8 cellular contexts compared by ENCODE assay signal in genomic region chr3:131361066-131361463, GRCh38. TPM values are rescaled to one million over a fixed set of nuclear protein-coding genes. Genes with fewer than 3 reads are reported as not detected.
DNase-seq lines count a peak whose midpoint lies in the region; ATAC-seq and TF ChIP-seq lines count a peak whose summit lies in the region.
"Not testable (repeated sequence)": the region's sequence is repeated elsewhere in the genome, so short reads cannot be mapped to it uniquely, and the experiment has no call there.

No MANE protein-coding gene starts in this region.

- WGBS in mammary epithelial cell (ENCODE audit: low coverage, missing lambda C conversion rate) = 97% methylated on average over 6 of the region's 7 CpGs
- 72 to 79% methylated on average over 7 of the region's 7 CpGs for WGBS in heart right ventricle, 2 donors
- WGBS in lung, 2 donors = 35 to 61% methylated on average over 6 to 7 of the region's 7 CpGs
- 86% methylated on average over 7 of the region's 7 CpGs for WGBS in prostate gland

- TF ChIP-seq POLR2A in prostate gland (IDR thresholded peaks at IDR 0.05) = not testable (repeated sequence)

- in situ Hi-C loops in mammary epithelial cell (cut with MboI; ENCODE audit: low sequenced_read_pairs in 2 of 2) = not testable (repeated sequence)

- CTCF ChIA-PET in mammary epithelial cell (lab: Charles Lee; ENCODE audit: low non-redundant PET) = not testable (repeated sequence)

- not testable (repeated sequence) for TF ChIP-seq CTCF in mammary epithelial cell (conservative IDR thresholded peaks at IDR 0.05 in 1 of 2, IDR thresholded peaks at IDR 0.05 in 1 of 2; ENCODE audit: extremely low read depth in 1 of 2, insufficient read depth in 1 of 2, low read depth in 1 of 2, low read length in 2 of 2); heart right ventricle (IDR thresholded peaks at IDR 0.05); lung (IDR thresholded peaks at IDR 0.05; ENCODE audit: control extremely low read depth, extremely low read depth); prostate gland (IDR thresholded peaks at IDR 0.05); tibial artery (IDR thresholded peaks at IDR 0.05)

- not testable (repeated sequence) for H3K27me3 ChIP-seq in mammary epithelial cell (ENCODE audit: insufficient read depth, low read length); heart right ventricle; lung (ENCODE audit: control insufficient read depth, insufficient read depth); prostate gland (replicated peaks; ENCODE audit: insufficient read depth); tibial artery

- peak overlapping the region; percentile 95 for H2AFZ ChIP-seq in mammary epithelial cell (ENCODE audit: low read depth, low read length)

- DNase-seq in NCI-H510A treated with DMSO at 0.1 percent for 48 hours (lab: John Stamatoyannopoulos, UW) = peak; percentile 48
- peak; percentile 38 for DNase-seq in activated CD4-positive, alpha-beta T cell treated with anti-CD3 and anti-CD28 coated beads for 48 hours
- not testable (repeated sequence) for DNase-seq in mammary epithelial cell; heart right ventricle; prostate gland (ENCODE audit: low spot score); tibial artery
- DNase-seq in lung (ENCODE audit: low spot score) = peak; percentile 35

- not testable (repeated sequence) for H4K20me1 ChIP-seq in mammary epithelial cell (ENCODE audit: insufficient read depth, low read length)

- H3K9ac ChIP-seq in mammary epithelial cell (ENCODE audit: insufficient read depth, low read length) = not testable (repeated sequence)

- dilution Hi-C loops in mammary epithelial cell (cut with HindIII; ENCODE audit: low sequenced_read_pairs) = not testable (repeated sequence)

- peak overlapping the region; percentile 83 for H3K4me2 ChIP-seq in mammary epithelial cell (ENCODE audit: insufficient read depth, low read depth, low read length)

- not testable (repeated sequence) for H3K4me1 ChIP-seq in mammary epithelial cell (ENCODE audit: insufficient read depth, low read length); prostate gland (replicated peaks)
- peaks cover 0 to 33% (median 13%) of the 10 kb centered on the region in 9 donors for H3K4me1 ChIP-seq in heart right ventricle
- peaks cover 11 to 15% of the 10 kb centered on the region in 2 donors for H3K4me1 ChIP-seq in lung (ENCODE audit: control insufficient read depth in 2 of 2, insufficient read depth in 2 of 2, low read length in 2 of 2)
- H3K4me1 ChIP-seq in tibial artery = peaks cover 0 to 15% (median 2%) of the 10 kb centered on the region in 4 donors

- not testable (repeated sequence) for H3K9me3 ChIP-seq in mammary epithelial cell (replicated peaks; ENCODE audit: insufficient read depth, low read length); heart right ventricle; lung (ENCODE audit: control insufficient read depth in 2 of 2, insufficient read depth in 1 of 2, low read length in 1 of 2); prostate gland; tibial artery

- BruUV-seq in mammary epithelial cell (replicated peaks; lab: Mats Ljungman, UMichigan) = not testable (repeated sequence)

- peak; percentile 3 to 36 (median 20) for ATAC-seq in heart right ventricle
- peak; percentile 21 for ATAC-seq in lung (ENCODE audit: insufficient read depth, low FRiP score)

- intact Hi-C loops in mammary epithelial cell (cut with micrococcal nuclease); prostate gland (cut with DNase I); tibial artery (cut with DNase I; ENCODE audit: low total_unique reads): not testable (repeated sequence)
- intact Hi-C loops in heart right ventricle (cut with DNase I) = loop anchor here in 1 of 10 donors (10.0 kb wide), 1 partner anchor 144 kb away; the partner anchor contains the start of gene MRPL3

- H3K36me3 ChIP-seq in mammary epithelial cell (ENCODE audit: insufficient read depth, low read length); heart right ventricle; lung (ENCODE audit: control insufficient read depth in 2 of 2, insufficient read depth in 2 of 2, low read length in 2 of 2); prostate gland; tibial artery: not testable (repeated sequence)

- H3K4me3 ChIP-seq in GM08714 (ENCODE audit: low read length) (peak overlapping the region; percentile 7; the same call in 1 of the 2 replicates), heart right ventricle (peak overlapping the region in 9 of 10 donors; percentile 34 to 66 (median 57)), prostate gland (peak overlapping the region in 1 of 2 donors; percentile 50), tibial artery (peak overlapping the region; percentile 56 to 57)
- not testable (repeated sequence) for H3K4me3 ChIP-seq in mammary epithelial cell (replicated peaks in 1 of 3; ENCODE audit: insufficient read depth in 1 of 3, low read depth in 2 of 3, low read length in 3 of 3); lung

- H3K79me2 ChIP-seq in mammary epithelial cell (ENCODE audit: insufficient read depth, low read length) = not testable (repeated sequence)

- not testable (repeated sequence) for H3K27ac ChIP-seq in mammary epithelial cell (ENCODE audit: insufficient read depth, low read depth, low read length)
- H3K27ac ChIP-seq in heart right ventricle (peak overlapping the region in 9 of 10 donors; percentile 80 to 92 (median 88)), lung (ENCODE audit: low read depth in 1 of 2, low read length in 1 of 2) (peak overlapping the region in 1 of 2 donors; percentile 94), prostate gland (peak overlapping the region; percentile 56 to 72), tibial artery (peak overlapping the region in 1 of 2 donors; percentile 63)

RNA-seq across cellular contexts. Expression of gene NUDT16, which starts 20.5 kb away (rescaled TPM):
- total RNA-seq in mammary epithelial cell (10 to 100 TPM in 1 of 2 donors, 1 to 10 TPM in 1; 7.8 to 13.2 TPM), heart right ventricle (10 to 100 TPM; 26.9 to 44.1 (median 38.6) TPM), lung (10 to 100 TPM; 19.9 to 64.6 TPM), prostate gland (10 to 100 TPM; 25.2 to 26.0 TPM)
- polyA plus RNA-seq in mammary epithelial cell (3.5 TPM), heart right ventricle (10 to 100 TPM; 26.7 to 38.6 TPM), lung (10 to 100 TPM; 37.0 to 67.9 TPM)
- polyA minus RNA-seq in mammary epithelial cell = 5.2 TPM
